2 cellular contexts compared by ENCODE assay signal in the genomic region with DNA sequence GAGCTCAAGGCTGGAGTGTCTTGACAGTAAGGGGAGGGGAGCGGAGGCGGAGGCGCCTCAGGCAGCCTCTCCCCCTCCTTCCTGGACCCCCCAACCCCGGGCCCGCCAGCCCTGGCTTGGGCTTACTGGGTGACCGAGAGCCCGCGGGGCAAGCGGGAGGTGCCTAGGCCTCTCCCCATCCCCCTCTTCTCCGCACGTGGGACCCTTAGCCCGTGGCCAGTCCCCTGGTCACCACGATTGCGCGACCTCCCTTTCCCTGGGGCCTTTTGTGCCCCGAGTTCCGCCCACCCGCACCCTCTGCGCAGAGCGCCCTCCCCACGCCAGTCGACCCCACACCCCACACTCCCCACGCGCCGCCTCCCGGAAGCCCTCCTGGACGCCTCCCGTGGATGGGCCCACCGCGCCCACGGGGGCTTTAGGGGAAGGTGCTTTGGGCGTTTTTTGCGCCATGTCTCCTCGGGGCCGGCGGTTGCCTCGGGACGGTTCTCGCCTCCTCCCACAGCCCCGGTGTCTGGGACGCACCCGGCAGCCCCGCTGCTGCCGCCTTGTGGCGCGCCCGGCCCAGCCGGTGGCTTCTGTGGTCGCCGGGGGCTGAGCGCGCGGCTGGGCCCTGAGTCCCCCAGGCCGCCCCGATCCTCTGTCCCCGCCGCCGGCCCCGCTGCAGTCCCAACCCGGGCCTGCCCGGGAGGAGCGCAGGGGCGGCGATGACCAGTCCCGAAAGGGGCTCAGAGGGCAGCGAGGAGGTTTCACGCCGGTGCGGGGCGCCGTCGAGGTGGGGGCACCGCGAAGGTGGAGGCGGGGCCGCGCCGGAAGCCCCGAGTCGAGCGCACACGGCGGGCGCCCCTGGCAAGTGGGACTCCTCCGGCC.
A peak's percentile ranks its signal among the peaks of the same experiment; 100 is the strongest.
TF ChIP-seq lines count a peak whose summit lies in the region.

No MANE protein-coding gene starts in this region.

TF ChIP-seq in GM23338, 12 proteins besides CTCF, POLR2A, EP300 and RAD21:
- TF ChIP-seq POLR2AphosphoS5 (IDR thresholded peaks at IDR 0.05; ENCODE audit: low read depth): 0 out of 2 replicates have a peak, but pooled peaks have one; percentile 13
- TF ChIP-seq EZH2phosphoT487 (IDR thresholded peaks at IDR 0.05; ENCODE audit: unreplicated experiment): no peak

TF ChIP-seq in HepG2, 621 proteins besides CTCF, POLR2A, EP300 and RAD21:
- TF ChIP-seq ZC3H13 (CRISPR knock-in tag; IDR thresholded peaks at IDR 0.05) (peak; percentile 38; the same call in 1 of the 2 replicates), RBFOX2 (IDR thresholded peaks at IDR 0.05; ENCODE audit: low read depth, low read length) (0 out of 2 replicates have a peak, but pooled peaks have one; percentile 21)
- TF ChIP-seq, protein P1, sequence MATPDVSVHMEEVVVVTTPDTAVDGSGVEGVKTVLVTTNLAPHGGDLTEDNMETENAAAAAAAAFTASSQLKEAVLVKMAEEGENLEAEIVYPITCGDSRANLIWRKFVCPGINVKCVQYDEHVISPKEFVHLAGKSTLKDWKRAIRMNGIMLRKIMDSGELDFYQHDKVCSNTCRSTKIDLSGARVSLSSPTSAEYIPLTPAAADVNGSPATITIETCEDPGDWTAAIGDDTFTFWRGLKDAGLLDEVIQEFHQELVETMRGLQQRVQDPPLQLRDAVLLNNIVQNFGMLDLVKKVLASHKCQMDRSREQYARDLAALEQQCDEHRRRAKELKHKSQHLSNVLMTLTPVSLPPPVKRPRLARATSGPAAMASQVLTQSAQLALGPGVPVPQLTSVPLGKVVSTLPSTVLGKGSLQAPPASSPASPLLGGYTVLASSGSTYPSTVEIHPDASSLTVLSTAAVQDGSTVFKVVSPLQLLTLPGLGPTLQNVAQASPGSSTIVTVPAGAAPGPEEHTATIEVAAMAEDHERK (CRISPR knock-in tag; IDR thresholded peaks at IDR 0.05; ENCODE audit: low read depth): no peak
